ENCODE assay signal across 1 cellular context in the genomic region with DNA sequence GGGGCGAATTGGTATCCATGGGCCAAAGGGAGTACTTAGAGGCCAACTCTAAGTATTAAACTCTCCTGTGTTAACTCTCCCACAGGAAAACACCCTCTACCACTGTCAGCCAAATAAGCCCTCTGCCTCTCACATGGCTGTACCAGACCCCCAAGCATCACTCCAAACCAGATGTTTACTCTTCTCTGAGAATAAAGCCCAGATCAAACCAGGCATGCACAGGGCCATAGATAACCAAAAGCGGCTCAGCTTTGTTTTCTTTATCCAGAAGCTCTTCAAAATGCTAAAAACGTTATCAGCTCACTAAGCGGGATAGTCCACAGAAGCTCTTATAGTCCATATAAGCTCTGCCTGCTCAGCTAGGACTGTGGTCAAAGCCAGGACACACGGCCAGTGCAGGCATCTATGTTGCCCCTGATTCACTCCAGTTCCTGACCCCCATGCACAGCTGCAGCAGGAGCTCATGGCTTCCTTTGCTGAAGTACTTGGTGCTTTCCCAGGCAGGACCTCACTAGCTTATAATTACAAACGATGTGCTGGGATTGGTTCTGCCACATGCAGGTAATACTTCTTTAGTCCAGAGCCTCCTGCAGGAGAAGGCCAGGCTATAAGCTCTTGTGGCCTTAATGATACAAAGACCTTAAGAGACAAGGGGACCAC.
TF ChIP-seq lines count a peak whose summit lies in the region.

No MANE protein-coding gene starts in this region.

TF ChIP-seq in GM23338, 12 proteins besides CTCF, POLR2A, EP300 and RAD21:
- no peak for TF ChIP-seq JUNB (IDR thresholded peaks at IDR 0.05; ENCODE audit: unreplicated experiment)
- TF ChIP-seq STAT1 (IDR thresholded peaks at IDR 0.05; ENCODE audit: unreplicated experiment) = no peak
- TF ChIP-seq, protein P1, sequence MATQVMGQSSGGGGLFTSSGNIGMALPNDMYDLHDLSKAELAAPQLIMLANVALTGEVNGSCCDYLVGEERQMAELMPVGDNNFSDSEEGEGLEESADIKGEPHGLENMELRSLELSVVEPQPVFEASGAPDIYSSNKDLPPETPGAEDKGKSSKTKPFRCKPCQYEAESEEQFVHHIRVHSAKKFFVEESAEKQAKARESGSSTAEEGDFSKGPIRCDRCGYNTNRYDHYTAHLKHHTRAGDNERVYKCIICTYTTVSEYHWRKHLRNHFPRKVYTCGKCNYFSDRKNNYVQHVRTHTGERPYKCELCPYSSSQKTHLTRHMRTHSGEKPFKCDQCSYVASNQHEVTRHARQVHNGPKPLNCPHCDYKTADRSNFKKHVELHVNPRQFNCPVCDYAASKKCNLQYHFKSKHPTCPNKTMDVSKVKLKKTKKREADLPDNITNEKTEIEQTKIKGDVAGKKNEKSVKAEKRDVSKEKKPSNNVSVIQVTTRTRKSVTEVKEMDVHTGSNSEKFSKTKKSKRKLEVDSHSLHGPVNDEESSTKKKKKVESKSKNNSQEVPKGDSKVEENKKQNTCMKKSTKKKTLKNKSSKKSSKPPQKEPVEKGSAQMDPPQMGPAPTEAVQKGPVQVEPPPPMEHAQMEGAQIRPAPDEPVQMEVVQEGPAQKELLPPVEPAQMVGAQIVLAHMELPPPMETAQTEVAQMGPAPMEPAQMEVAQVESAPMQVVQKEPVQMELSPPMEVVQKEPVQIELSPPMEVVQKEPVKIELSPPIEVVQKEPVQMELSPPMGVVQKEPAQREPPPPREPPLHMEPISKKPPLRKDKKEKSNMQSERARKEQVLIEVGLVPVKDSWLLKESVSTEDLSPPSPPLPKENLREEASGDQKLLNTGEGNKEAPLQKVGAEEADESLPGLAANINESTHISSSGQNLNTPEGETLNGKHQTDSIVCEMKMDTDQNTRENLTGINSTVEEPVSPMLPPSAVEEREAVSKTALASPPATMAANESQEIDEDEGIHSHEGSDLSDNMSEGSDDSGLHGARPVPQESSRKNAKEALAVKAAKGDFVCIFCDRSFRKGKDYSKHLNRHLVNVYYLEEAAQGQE (IDR thresholded peaks at IDR 0.05; ENCODE audit: unreplicated experiment) = no peak
- TF ChIP-seq EZH2 (IDR thresholded peaks at IDR 0.05; ENCODE audit: low read depth, unreplicated experiment) = no peak
- TF ChIP-seq NANOG (IDR thresholded peaks at IDR 0.05; ENCODE audit: borderline replicate concordance) = no peak
- no peak for TF ChIP-seq EZH2phosphoT487 (IDR thresholded peaks at IDR 0.05; ENCODE audit: unreplicated experiment)
- no peak for TF ChIP-seq ETS1 (IDR thresholded peaks at IDR 0.05)
- TF ChIP-seq CREB1 (CRISPR knock-in tag; IDR thresholded peaks at IDR 0.05; ENCODE audit: low read depth) = no peak
- no peak for TF ChIP-seq POLR2AphosphoS5 (IDR thresholded peaks at IDR 0.05; ENCODE audit: low read depth)
